1 cellular context compared by ENCODE assay signal in the genomic region with DNA sequence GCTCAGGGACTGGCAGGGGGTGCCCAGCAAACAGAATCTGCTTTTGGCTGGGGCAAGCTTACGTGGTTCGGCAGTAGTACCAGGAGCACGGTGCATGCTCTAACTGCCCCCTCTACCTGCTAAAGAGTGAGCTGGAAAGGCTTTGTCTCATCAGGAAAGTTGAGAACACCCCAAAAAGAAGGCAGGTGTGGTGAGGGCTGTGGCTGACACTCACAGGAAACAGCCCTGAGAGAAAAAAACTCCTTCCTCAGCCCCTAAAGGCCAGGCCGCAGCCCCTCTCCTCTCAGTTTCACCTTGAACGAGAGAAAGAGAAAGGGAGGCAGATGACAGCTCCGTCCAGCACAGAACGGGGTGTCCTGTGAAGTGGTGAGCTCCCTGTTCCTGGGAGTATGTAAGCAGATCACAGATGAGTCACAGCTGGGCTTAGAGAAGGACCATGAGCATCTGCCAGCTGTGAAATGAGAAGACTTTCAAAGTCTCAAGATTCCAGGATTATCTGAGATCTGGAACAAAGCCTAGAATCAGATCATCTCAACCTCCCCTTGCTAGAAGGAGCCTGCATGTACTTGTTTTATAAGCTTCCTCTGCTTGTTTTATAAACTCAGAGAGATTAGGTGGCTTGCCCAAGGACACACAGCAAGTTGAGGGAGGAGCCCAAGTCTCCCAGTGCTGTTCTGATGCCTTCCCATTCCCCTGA.
TF ChIP-seq lines count a peak whose summit lies in the region.

No MANE protein-coding gene starts in this region.

TF ChIP-seq in GM12878, 131 proteins besides CTCF, POLR2A, EP300 and RAD21:
- peak; percentile 28 to 41; a peak in 3 of 4 replicates for TF ChIP-seq IKZF2 (IDR thresholded peaks at IDR 0.05)
- no peak for TF ChIP-seq IRF4 (IDR thresholded peaks at IDR 0.05; ENCODE audit: low read depth, low read length)
- TF ChIP-seq TCF12 (IDR thresholded peaks at IDR 0.05; ENCODE audit: low read depth, low read length), result peak; percentile 65
- TF ChIP-seq, protein P1, sequence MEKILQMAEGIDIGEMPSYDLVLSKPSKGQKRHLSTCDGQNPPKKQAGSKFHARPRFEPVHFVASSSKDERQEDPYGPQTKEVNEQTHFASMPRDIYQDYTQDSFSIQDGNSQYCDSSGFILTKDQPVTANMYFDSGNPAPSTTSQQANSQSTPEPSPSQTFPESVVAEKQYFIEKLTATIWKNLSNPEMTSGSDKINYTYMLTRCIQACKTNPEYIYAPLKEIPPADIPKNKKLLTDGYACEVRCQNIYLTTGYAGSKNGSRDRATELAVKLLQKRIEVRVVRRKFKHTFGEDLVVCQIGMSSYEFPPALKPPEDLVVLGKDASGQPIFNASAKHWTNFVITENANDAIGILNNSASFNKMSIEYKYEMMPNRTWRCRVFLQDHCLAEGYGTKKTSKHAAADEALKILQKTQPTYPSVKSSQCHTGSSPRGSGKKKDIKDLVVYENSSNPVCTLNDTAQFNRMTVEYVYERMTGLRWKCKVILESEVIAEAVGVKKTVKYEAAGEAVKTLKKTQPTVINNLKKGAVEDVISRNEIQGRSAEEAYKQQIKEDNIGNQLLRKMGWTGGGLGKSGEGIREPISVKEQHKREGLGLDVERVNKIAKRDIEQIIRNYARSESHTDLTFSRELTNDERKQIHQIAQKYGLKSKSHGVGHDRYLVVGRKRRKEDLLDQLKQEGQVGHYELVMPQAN (conservative IDR thresholded peaks at IDR 0.05), result 0 out of 2 replicates have a peak, but pooled peaks have one; percentile 67
- TF ChIP-seq POU2F2 (IDR thresholded peaks at IDR 0.05; ENCODE audit: borderline replicate concordance, low read depth, low read length), result 0 out of 3 replicates have a peak, but pooled peaks have one; percentile 15
- TF ChIP-seq ESRRA (IDR thresholded peaks at IDR 0.05; ENCODE audit: low read length), result 0 out of 2 replicates have a peak, but pooled peaks have one; percentile 10
- 0 out of 2 replicates have a peak, but pooled peaks have one; percentile 26 for TF ChIP-seq ZNF24 (IDR thresholded peaks at IDR 0.05)
- peak; percentile 15; the same call in 1 of the 2 replicates for TF ChIP-seq CHD1 (IDR thresholded peaks at IDR 0.05; ENCODE audit: low read depth, low read length)
- TF ChIP-seq POLR2AphosphoS5 (IDR thresholded peaks at IDR 0.05; ENCODE audit: low read length), result peak; percentile 85
- TF ChIP-seq RCOR1 (conservative IDR thresholded peaks at IDR 0.05; ENCODE audit: low read depth, low read length), result 0 out of 2 replicates have a peak, but pooled peaks have one; percentile 1
- peak; percentile 26; the same call in 1 of the 2 replicates for TF ChIP-seq EED (IDR thresholded peaks at IDR 0.05; ENCODE audit: low read depth)
- TF ChIP-seq TCF3 (IDR thresholded peaks at IDR 0.05; ENCODE audit: borderline replicate concordance, insufficient read depth, low read depth, low read length), result peak; percentile 43; the same call in 1 of the 2 replicates
- TF ChIP-seq, protein P2, sequence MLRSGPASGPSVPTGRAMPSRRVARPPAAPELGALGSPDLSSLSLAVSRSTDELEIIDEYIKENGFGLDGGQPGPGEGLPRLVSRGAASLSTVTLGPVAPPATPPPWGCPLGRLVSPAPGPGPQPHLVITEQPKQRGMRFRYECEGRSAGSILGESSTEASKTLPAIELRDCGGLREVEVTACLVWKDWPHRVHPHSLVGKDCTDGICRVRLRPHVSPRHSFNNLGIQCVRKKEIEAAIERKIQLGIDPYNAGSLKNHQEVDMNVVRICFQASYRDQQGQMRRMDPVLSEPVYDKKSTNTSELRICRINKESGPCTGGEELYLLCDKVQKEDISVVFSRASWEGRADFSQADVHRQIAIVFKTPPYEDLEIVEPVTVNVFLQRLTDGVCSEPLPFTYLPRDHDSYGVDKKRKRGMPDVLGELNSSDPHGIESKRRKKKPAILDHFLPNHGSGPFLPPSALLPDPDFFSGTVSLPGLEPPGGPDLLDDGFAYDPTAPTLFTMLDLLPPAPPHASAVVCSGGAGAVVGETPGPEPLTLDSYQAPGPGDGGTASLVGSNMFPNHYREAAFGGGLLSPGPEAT (IDR thresholded peaks at IDR 0.05; ENCODE audit: low read depth), result no peak
- TF ChIP-seq ETV6 (conservative IDR thresholded peaks at IDR 0.05 in 1 of 2, IDR thresholded peaks at IDR 0.05 in 1 of 2; ENCODE audit: borderline replicate concordance in 1 of 2, low read depth in 1 of 2), result peak in 1 of 2 experiments; percentile 63; a peak in 1 of 4 replicates
- TF ChIP-seq, protein P3, sequence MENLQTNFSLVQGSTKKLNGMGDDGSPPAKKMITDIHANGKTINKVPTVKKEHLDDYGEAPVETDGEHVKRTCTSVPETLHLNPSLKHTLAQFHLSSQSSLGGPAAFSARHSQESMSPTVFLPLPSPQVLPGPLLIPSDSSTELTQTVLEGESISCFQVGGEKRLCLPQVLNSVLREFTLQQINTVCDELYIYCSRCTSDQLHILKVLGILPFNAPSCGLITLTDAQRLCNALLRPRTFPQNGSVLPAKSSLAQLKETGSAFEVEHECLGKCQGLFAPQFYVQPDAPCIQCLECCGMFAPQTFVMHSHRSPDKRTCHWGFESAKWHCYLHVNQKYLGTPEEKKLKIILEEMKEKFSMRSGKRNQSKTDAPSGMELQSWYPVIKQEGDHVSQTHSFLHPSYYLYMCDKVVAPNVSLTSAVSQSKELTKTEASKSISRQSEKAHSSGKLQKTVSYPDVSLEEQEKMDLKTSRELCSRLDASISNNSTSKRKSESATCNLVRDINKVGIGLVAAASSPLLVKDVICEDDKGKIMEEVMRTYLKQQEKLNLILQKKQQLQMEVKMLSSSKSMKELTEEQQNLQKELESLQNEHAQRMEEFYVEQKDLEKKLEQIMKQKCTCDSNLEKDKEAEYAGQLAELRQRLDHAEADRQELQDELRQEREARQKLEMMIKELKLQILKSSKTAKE (IDR thresholded peaks at IDR 0.05; ENCODE audit: low read depth, poor library complexity, severe bottlenecking), result no peak
- no peak for TF ChIP-seq BRCA1 (IDR thresholded peaks at IDR 0.05; ENCODE audit: low read depth, low read length)
- TF ChIP-seq BACH1 (IDR thresholded peaks at IDR 0.05; ENCODE audit: borderline replicate concordance), result 0 out of 2 replicates have a peak, but pooled peaks have one; percentile 31
- peak; percentile 37; the same call in 1 of the 2 replicates for TF ChIP-seq CBFB (IDR thresholded peaks at IDR 0.05; ENCODE audit: low read depth)
- TF ChIP-seq SMAD5 (IDR thresholded peaks at IDR 0.05; ENCODE audit: low read depth), result peak; percentile 70; the same call in 1 of the 2 replicates
- TF ChIP-seq NR2F1 (conservative IDR thresholded peaks at IDR 0.05), result 0 out of 2 replicates have a peak, but pooled peaks have one; percentile 10
- peak; percentile 55; the same call in 1 of the 2 replicates for TF ChIP-seq IKZF1 (conservative IDR thresholded peaks at IDR 0.05)
- TF ChIP-seq ZNF384 (IDR thresholded peaks at IDR 0.05; ENCODE audit: borderline replicate concordance, low read depth, low read length), result peak; percentile 63; the same call in 1 of the 2 replicates
- TF ChIP-seq ZBED1 (IDR thresholded peaks at IDR 0.05; ENCODE audit: borderline replicate concordance), result peak; percentile 52; the same call in 1 of the 2 replicates
- TF ChIP-seq SMARCA5 (IDR thresholded peaks at IDR 0.05), result peak; percentile 83
- TF ChIP-seq GABPA (IDR thresholded peaks at IDR 0.05; ENCODE audit: low read depth), result no peak
- peak; percentile 41; the same call in 1 of the 2 replicates for TF ChIP-seq CREM (IDR thresholded peaks at IDR 0.05; ENCODE audit: low read depth)
- TF ChIP-seq ZNF217 (IDR thresholded peaks at IDR 0.05), result peak; percentile 78
- peak; percentile 19; the same call in 1 of the 2 replicates for TF ChIP-seq ZNF207 (IDR thresholded peaks at IDR 0.05; ENCODE audit: borderline replicate concordance)
- TF ChIP-seq, protein P4, sequence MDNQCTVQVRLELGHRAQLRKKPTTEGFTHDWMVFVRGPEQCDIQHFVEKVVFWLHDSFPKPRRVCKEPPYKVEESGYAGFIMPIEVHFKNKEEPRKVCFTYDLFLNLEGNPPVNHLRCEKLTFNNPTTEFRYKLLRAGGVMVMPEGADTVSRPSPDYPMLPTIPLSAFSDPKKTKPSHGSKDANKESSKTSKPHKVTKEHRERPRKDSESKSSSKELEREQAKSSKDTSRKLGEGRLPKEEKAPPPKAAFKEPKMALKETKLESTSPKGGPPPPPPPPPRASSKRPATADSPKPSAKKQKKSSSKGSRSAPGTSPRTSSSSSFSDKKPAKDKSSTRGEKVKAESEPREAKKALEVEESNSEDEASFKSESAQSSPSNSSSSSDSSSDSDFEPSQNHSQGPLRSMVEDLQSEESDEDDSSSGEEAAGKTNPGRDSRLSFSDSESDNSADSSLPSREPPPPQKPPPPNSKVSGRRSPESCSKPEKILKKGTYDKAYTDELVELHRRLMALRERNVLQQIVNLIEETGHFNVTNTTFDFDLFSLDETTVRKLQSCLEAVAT (IDR thresholded peaks at IDR 0.05), result peak; percentile 39; the same call in 1 of the 2 replicates
- no peak for TF ChIP-seq EZH2 (IDR thresholded peaks at IDR 0.05; ENCODE audit: borderline replicate concordance, control insufficient read depth, low read depth, low read length)
- 0 out of 2 replicates have a peak, but pooled peaks have one; percentile 47 for TF ChIP-seq DPF2 (IDR thresholded peaks at IDR 0.05)
